ENCODE assay signal across 15 cellular contexts in the genomic region with DNA sequence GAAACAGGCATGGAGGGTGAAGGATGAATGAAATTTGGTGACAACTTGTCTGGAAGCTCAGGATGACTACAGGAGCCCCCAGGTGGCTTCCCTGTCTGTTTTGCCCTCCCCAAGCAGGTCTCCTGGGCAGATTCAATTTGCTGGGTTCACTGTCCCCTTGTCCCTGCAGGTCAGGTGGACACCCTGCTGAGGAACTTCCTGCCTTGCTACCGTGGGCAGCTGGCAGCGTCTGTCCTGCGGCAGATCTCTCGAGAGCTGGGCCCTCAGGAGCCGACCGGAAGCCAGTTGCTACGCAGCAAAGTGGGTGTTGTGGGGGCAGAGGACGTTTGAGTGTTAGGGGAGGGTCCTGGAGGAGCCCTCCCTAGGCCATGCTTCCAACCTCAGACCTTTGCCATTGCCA. TPM values are rescaled to one million over a fixed set of nuclear protein-coding genes. Genes with fewer than 3 reads are reported as not detected.
DNase-seq lines count a peak whose midpoint lies in the region; ATAC-seq, FAIRE-seq and TF ChIP-seq lines count a peak whose summit lies in the region.
"Had no signal": no experiment of that assay in that cellular context is flagged by ENCODE, and none has a peak within 500 bp of the region (broad histone marks: within the 10 kb centered on the region; RNA-seq: fewer than 3 reads in every experiment).

No MANE protein-coding gene starts in this region.

- H3K23ac ChIP-seq in trophoblast cell (ENCODE audit: low read length) = no peak overlapping the region

- no peak overlapping the region for H3K14ac ChIP-seq in trophoblast cell (ENCODE audit: low read length)

- H3K27ac ChIP-seq in HUES64 (ENCODE audit: low read depth, low read length) (peak overlapping the region; percentile 48; the same call in 1 of the 2 replicates), Panc1 (ENCODE audit: low read length) (peak overlapping the region; percentile 65; the same call in 1 of the 2 replicates), trophoblast cell (ENCODE audit: low read depth, low read length) (no peak overlapping the region)
- H3K27ac ChIP-seq: sigmoid colon had no signal

- no peak overlapping the region for H4K8ac ChIP-seq in trophoblast cell (ENCODE audit: low read depth, low read length)

- no TSS peak for BruUV-seq in Panc1 (replicated peaks; lab: Mats Ljungman, UMichigan)

- H3K79me2 ChIP-seq in trophoblast cell (ENCODE audit: control insufficient read depth, insufficient read depth, low read length, poor library complexity) = no peaks in the 10 kb centered on the region

- no peak overlapping the region for H3K18ac ChIP-seq in trophoblast cell (ENCODE audit: low read length)

- H2BK12ac ChIP-seq in trophoblast cell (ENCODE audit: low read length) = no peak overlapping the region

- intact Hi-C loops in Panc1 (cut with micrococcal nuclease; ENCODE audit: unreplicated experiment) = no loop called here

- no peak overlapping the region for H2AK5ac ChIP-seq in trophoblast cell (ENCODE audit: low read length)

- POLR2A ChIA-PET in Panc1 (lab: Charles Lee) = interaction anchor here (0.7 kb wide), 1 partner anchor 72 kb away, joined by 17 read pairs; no protein-coding TSS in a partner anchor

- no peak overlapping the region for H2BK120ac ChIP-seq in trophoblast cell (ENCODE audit: insufficient read depth, low read length, poor library complexity)

- H3K4ac ChIP-seq in trophoblast cell (ENCODE audit: low read depth, low read length) = no peak overlapping the region

- DNase-seq in DMS153 treated with DMSO at 0.1 percent for 48 hours (lab: John Stamatoyannopoulos, UW; ENCODE audit: unreplicated experiment) (peak; percentile 71), Panc1 (ENCODE audit: low read depth, low spot score) (no peak), left kidney (ENCODE audit: low read depth, low spot score) (peak; percentile 37), trophoblast cell (no peak), GF-D8 (lab: John Stamatoyannopoulos, UW) (no peak), D721Med (ENCODE audit: insufficient read length, low spot score) (no peak)
- DNase-seq: activated CD8-positive, alpha-beta memory T cell treated with anti-CD3 and anti-CD28 coated beads, Interleukin-2, amount 50 U/mL, for 4 hours; activated naive CD8-positive, alpha-beta T cell treated with anti-CD3 and anti-CD28 coated beads for 36 hours; CD4-positive, CD25-positive, alpha-beta regulatory T cell; Kasumi-1; NCI-H526 treated with DMSO at 0.1 percent for 48 hours; sigmoid colon; stimulated activated naive CD8-positive, alpha-beta T cell treated with anti-CD3 and anti-CD28 coated beads, Interleukin-15, amount 100 ng/mL, for 72 hours had no signal

- no peak overlapping the region for H3K4me3 ChIP-seq in HUES64 (ENCODE audit: low read length)
- H3K4me3 ChIP-seq in Panc1 (ENCODE audit: low read depth in 2 of 2, low read length in 2 of 2) = no peak overlapping the region
- no peak overlapping the region for H3K4me3 ChIP-seq in trophoblast cell (ENCODE audit: low read depth, low read length)
- H3K4me3 ChIP-seq: sigmoid colon had no signal

- no peak overlapping the region for H4K91ac ChIP-seq in trophoblast cell (ENCODE audit: low read depth, low read length)

- no peak overlapping the region for H4K12ac ChIP-seq in trophoblast cell (ENCODE audit: low read depth, low read length)

- no peaks in the 10 kb centered on the region for H3K36me3 ChIP-seq in HUES64 (ENCODE audit: insufficient read depth, low read length)
- no peaks in the 10 kb centered on the region for H3K36me3 ChIP-seq in Panc1 (ENCODE audit: control insufficient read depth, insufficient read depth, low read length)
- H3K36me3 ChIP-seq in trophoblast cell (ENCODE audit: control insufficient read depth in 1 of 2, insufficient read depth in 2 of 2, low read length in 2 of 2) = no peaks in the 10 kb centered on the region
- H3K36me3 ChIP-seq: sigmoid colon had no signal

- no peaks in the 10 kb centered on the region for H3K9me3 ChIP-seq in HUES64 (ENCODE audit: insufficient read depth, low read depth, low read length)
- no peaks in the 10 kb centered on the region for H3K9me3 ChIP-seq in Panc1 (ENCODE audit: control insufficient read depth, insufficient read depth, low read depth, low read length)
- H3K9me3 ChIP-seq in trophoblast cell (ENCODE audit: insufficient read depth, low read depth, low read length) = peaks cover 3% of the 10 kb centered on the region
- H3K9me3 ChIP-seq: sigmoid colon had no signal

- in situ Hi-C loops in Panc1 (cut with HindIII; ENCODE audit: low pct_unique_long_range_greater_than_20kb, low sequenced_read_pairs) = no loop called here

- no peak overlapping the region for H2AFZ ChIP-seq in trophoblast cell (ENCODE audit: insufficient read depth, low read length, poor library complexity)

- H3K4me1 ChIP-seq in HUES64 (ENCODE audit: insufficient read depth, low read length) = peaks cover 6% of the 10 kb centered on the region
- H3K4me1 ChIP-seq in Panc1 (ENCODE audit: control insufficient read depth, insufficient read depth, low read length) = no peaks in the 10 kb centered on the region; the same call in 1 of the 2 replicates
- no peaks in the 10 kb centered on the region for H3K4me1 ChIP-seq in trophoblast cell (ENCODE audit: control insufficient read depth in 1 of 2, insufficient read depth in 2 of 2, low read length in 2 of 2)
- H3K4me1 ChIP-seq: sigmoid colon had no signal

- peak; percentile 80 for ATAC-seq in Panc1
- ATAC-seq in HG03571 (IDR thresholded peaks at IDR 0.05; ENCODE audit: unreplicated experiment) = no peak
- ATAC-seq: stimulated activated naive CD8-positive, alpha-beta T cell treated with anti-CD3 and anti-CD28 coated beads, Interleukin-15, amount 100 ng/mL, for 72 hours had no signal

- H3K9ac ChIP-seq in HUES64 (ENCODE audit: low read depth, low read length) (peak overlapping the region; percentile 40; the same call in 1 of the 2 replicates), trophoblast cell (ENCODE audit: low read length) (no peak overlapping the region)

- CTCF ChIA-PET in Panc1 (lab: Charles Lee) = interaction anchor here (0.7 kb wide), 1 partner anchor 73 kb away, joined by 4 read pairs; no protein-coding TSS in a partner anchor

- H3K27me3 ChIP-seq in HUES64 (ENCODE audit: insufficient read depth, low read length) = no peaks in the 10 kb centered on the region
- H3K27me3 ChIP-seq in Panc1 (ENCODE audit: control insufficient read depth, insufficient read depth, low read length) = no peaks in the 10 kb centered on the region
- no peaks in the 10 kb centered on the region for H3K27me3 ChIP-seq in trophoblast cell (ENCODE audit: insufficient read depth, low read length)

- TF ChIP-seq CTCF in Panc1 (IDR thresholded peaks at IDR 0.05) (no peak), D721Med (IDR thresholded peaks at IDR 0.05; ENCODE audit: insufficient read depth, missing control alignments) (no peak)

- no peaks in the 10 kb centered on the region for H3K79me1 ChIP-seq in trophoblast cell (ENCODE audit: low read length)

- WGBS in HUES64 = 14% methylated on average over 8 of the region's 8 CpGs
- no CpG with 5 or more reads among the region's 8 CpGs for WGBS in trophoblast cell (ENCODE audit: extremely low coverage, insufficient coverage, insufficient read length)

- H2BK5ac ChIP-seq in trophoblast cell (ENCODE audit: low read depth, low read length, poor library complexity) = no peak overlapping the region

- H3K4me2 ChIP-seq in trophoblast cell (ENCODE audit: low read length) = no peak overlapping the region

- no peak for FAIRE-seq in D721Med (lab: Jason Lieb, UNC)

RNA-seq across cellular contexts. Expression of a gene that starts 19.1 kb away (rescaled TPM):
- 50.3 TPM for polyA plus RNA-seq in HUES64 (2013, experiment 1 of 2)
- polyA plus RNA-seq in HUES64 (2013, experiment 2 of 2) = 50.3 TPM
- 58.2 TPM for total RNA-seq in Panc1 (2021; ENCODE audit: unreplicated experiment)
- 57.8 TPM for polyA plus RNA-seq in Panc1 (2012; ENCODE audit: insufficient read length)
- 107 and 108 TPM in 2 replicates for polyA plus RNA-seq in trophoblast cell (2013)

RNA-seq across cellular contexts. Expression of a gene that starts 24.9 kb away (rescaled TPM):
- 36.6 TPM for polyA plus RNA-seq in HUES64 (2013, experiment 1 of 2)
- polyA plus RNA-seq in HUES64 (2013, experiment 2 of 2) = 37.9 TPM
- total RNA-seq in Panc1 (2021; ENCODE audit: unreplicated experiment) = 97.2 TPM
- polyA plus RNA-seq in Panc1 (2012; ENCODE audit: insufficient read length) = 90.7 TPM
- 61.9 and 62.0 TPM in 2 replicates for polyA plus RNA-seq in trophoblast cell (2013)

Comparison
In these comparisons a context has a peak if more than half of its experiments do, and no peak if none do; other contexts are left out.
1. DNase-seq: peak in DMS153 treated with DMSO at 0.1 percent for 48 hours (single experiment) and left kidney (single experiment); none in Panc1 (single experiment), trophoblast cell (0 of 2), GF-D8 (single experiment) and D721Med (single experiment).